In genomic region chr4:155442267-155443105, GRCh38 we compare ENCODE assay signal across 8 cellular contexts.
A peak's percentile ranks its signal among the peaks of the same experiment; 100 is the strongest.
DNase-seq lines count a peak whose midpoint lies in the region; ATAC-seq, FAIRE-seq and TF ChIP-seq lines count a peak whose summit lies in the region.

No MANE protein-coding gene starts in this region.

- TF ChIP-seq CTCF in pancreas (IDR thresholded peaks at IDR 0.05) (peak; percentile 86 to 96 (median 94)), thyroid gland (IDR thresholded peaks at IDR 0.05) (peak; percentile 79 to 94 (median 86))

- H3K27ac ChIP-seq in pancreas (no peak overlapping the region), thyroid gland (no peak overlapping the region)

- intact Hi-C loops in head of caudate nucleus (cut with DNase I), result loop anchor here (5.0 kb wide), 1 partner anchor 345 kb away; no protein-coding TSS in a partner anchor
- intact Hi-C loops in pancreas (cut with DNase I), result loop anchor here in 2 of 3 donors (5.0 to 10.0 kb wide), 2 partner anchors 342 to 345 kb away; no protein-coding TSS in a partner anchor
- intact Hi-C loops in thyroid gland (cut with DNase I), result loop anchor here (5.0 kb wide), 1 partner anchor 345 kb away; no protein-coding TSS in a partner anchor

- peak overlapping the region in 2 of 4 donors; percentile 15 to 25 for H3K4me3 ChIP-seq in pancreas
- H3K4me3 ChIP-seq in thyroid gland (replicated peaks in 1 of 3), result no peak overlapping the region

- no peak overlapping the region for H3K4me3 Mint-ChIP-seq in activated naive CD8-positive, alpha-beta T cell treated with anti-CD3 and anti-CD28 coated beads for 36 hours

- DNase-seq in COR-L47 (lab: John Stamatoyannopoulos, UW), result peak; percentile 39
- peak; percentile 42 for DNase-seq in HS-5 (ENCODE audit: low read depth)
- DNase-seq in SK-N-DZ (ENCODE audit: low spot score), result peak; percentile 50
- peak; percentile 45 for DNase-seq in activated naive CD8-positive, alpha-beta T cell treated with anti-CD3 and anti-CD28 coated beads for 36 hours
- DNase-seq in head of caudate nucleus, result peak; percentile 60 to 95 (median 88)
- DNase-seq in pancreas, result peak; percentile 59 to 91 (median 78)
- peak; percentile 70 to 80 for DNase-seq in thyroid gland

- FAIRE-seq in pancreas (lab: Jason Lieb, UNC), result peak; percentile 85

- H3K9me3 ChIP-seq in pancreas (no peaks in the 10 kb centered on the region), thyroid gland (no peaks in the 10 kb centered on the region)

- no peaks in the 10 kb centered on the region for H3K27me3 ChIP-seq in pancreas
- no peaks in the 10 kb centered on the region for H3K27me3 ChIP-seq in thyroid gland

- H3K27ac Mint-ChIP-seq in activated naive CD8-positive, alpha-beta T cell treated with anti-CD3 and anti-CD28 coated beads for 36 hours, result no peak overlapping the region

- peaks cover 3% of the 10 kb centered on the region for H3K4me1 Mint-ChIP-seq in activated naive CD8-positive, alpha-beta T cell treated with anti-CD3 and anti-CD28 coated beads for 36 hours

- H3K27me3 Mint-ChIP-seq in activated naive CD8-positive, alpha-beta T cell treated with anti-CD3 and anti-CD28 coated beads for 36 hours, result peaks cover 17% of the 10 kb centered on the region

- whole genome bisulfite sequencing in pancreas, 2 donors, result 31 to 43% methylated on average over 10 of the region's 10 CpGs
- 40% methylated on average over 10 of the region's 10 CpGs for WGBS in thyroid gland, 2 donors

- ATAC-seq in GM19455 (IDR thresholded peaks at IDR 0.05; ENCODE audit: unreplicated experiment), result peak; percentile 86
- peak; percentile 86 to 100 (median 98) for ATAC-seq in pancreas

- no peaks in the 10 kb centered on the region for H3K36me3 ChIP-seq in pancreas
- no peaks in the 10 kb centered on the region for H3K36me3 ChIP-seq in thyroid gland

- H3K4me1 ChIP-seq in pancreas, result peaks cover 0 to 10% (median 0%) of the 10 kb centered on the region in 3 donors
- H3K4me1 ChIP-seq in thyroid gland, result no peaks in the 10 kb centered on the region

- no peak for TF ChIP-seq POLR2A in thyroid gland (IDR thresholded peaks at IDR 0.05)

- no peaks in the 10 kb centered on the region for H3K36me3 Mint-ChIP-seq in activated naive CD8-positive, alpha-beta T cell treated with anti-CD3 and anti-CD28 coated beads for 36 hours

- no peaks in the 10 kb centered on the region for H3K9me3 Mint-ChIP-seq in activated naive CD8-positive, alpha-beta T cell treated with anti-CD3 and anti-CD28 coated beads for 36 hours
